21 cellular contexts compared by ENCODE assay signal in genomic region chr3:106089806-106090205, GRCh38.
A peak's percentile ranks its signal among the peaks of the same experiment; 100 is the strongest.
DNase-seq lines count a peak whose midpoint lies in the region; ATAC-seq and FAIRE-seq lines count a peak whose summit lies in the region.
"Had no signal": no experiment of that assay in that cellular context is flagged by ENCODE, and none has a peak within 500 bp of the region (broad histone marks: within the 10 kb centered on the region; RNA-seq: fewer than 3 reads in every experiment).

No MANE protein-coding gene starts in this region.

- ATAC-seq in sciatic nerve (peak; percentile 24), GM21786 (IDR thresholded peaks at IDR 0.05; ENCODE audit: unreplicated experiment) (no peak)
- ATAC-seq: A549; CD8-positive, alpha-beta T cell; GM12878 had no signal

- FAIRE-seq in endometrium (lab: Jason Lieb, UNC) = peak; percentile 88
- no peak for FAIRE-seq in RCC 7860 (lab: Jason Lieb, UNC)
- FAIRE-seq: A549, GM12878, GM12892, GM18507 had no signal

- intact Hi-C loops in sciatic nerve (cut with DNase I) = no loop called here

- peak; percentile 14 for DNase-seq in COLO829 (ENCODE audit: low spot score)
- peak; percentile 81 for DNase-seq in foreskin melanocyte
- DNase-seq in sciatic nerve (ENCODE audit: low spot score) = no peak
- no peak for DNase-seq in stimulated activated CD4-positive, alpha-beta T cell treated with anti-CD3 and anti-CD28 coated beads, Interleukin-4, amount 100 ng/mL, for 24 hours
- DNase-seq in RCC 7860 (ENCODE audit: low spot score) = no peak
- DNase-seq: AML-193; CD4-positive, alpha-beta T cell; CD8-positive, alpha-beta T cell; COR-L47; DMS 273 treated with DMSO at 0.1 percent for 48 hours; DMS153; DMS79; DND-41; EL; GDM1 had no signal

Comparison
In these comparisons a context has a peak if more than half of its experiments do, and no peak if none do; other contexts are left out.
1. DNase-seq: peak in COLO829 (single experiment) and foreskin melanocyte (single experiment); none in sciatic nerve (single experiment), stimulated activated CD4-positive, alpha-beta T cell treated with anti-CD3 and anti-CD28 coated beads, Interleukin-4, amount 100 ng/mL, for 24 hours (single experiment) and RCC 7860 (single experiment).